Comparison of ENCODE assay signal across 9 cellular contexts in genomic region chr2:190843874-190844699, GRCh38. TPM values are rescaled to one million over a fixed set of nuclear protein-coding genes. Genes with fewer than 3 reads are reported as not detected.
DNase-seq lines count a peak whose midpoint lies in the region; ATAC-seq and TF ChIP-seq lines count a peak whose summit lies in the region.
"Had no signal": no experiment of that assay in that cellular context is flagged by ENCODE, and none has a peak within 500 bp of the region (broad histone marks: within the 10 kb centered on the region; RNA-seq: fewer than 3 reads in every experiment).

No MANE protein-coding gene starts in this region.

- H2AFZ ChIP-seq in OCI-LY3 (ENCODE audit: low read depth, low read length), result no peak overlapping the region

- DNase-seq in HFFc6 (peak; percentile 70), glomerular visceral epithelial cell (ENCODE audit: extremely low spot score) (peak; percentile 75), DMS114 treated with DMSO at 0.1 percent for 48 hours (lab: John Stamatoyannopoulos, UW; ENCODE audit: unreplicated experiment) (no peak), AG20443 (ENCODE audit: low spot score) (no peak), DMS153 (lab: John Stamatoyannopoulos, UW) (no peak), KG1 (lab: John Stamatoyannopoulos, UW) (no peak)

- H3K79me2 ChIP-seq in OCI-LY3 (ENCODE audit: low read length), result no peaks in the 10 kb centered on the region

- peaks cover 15% of the 10 kb centered on the region for H3K36me3 Mint-ChIP-seq in HFFc6 (ENCODE audit: low read depth)

- H3K27ac ChIP-seq in OCI-LY3 (ENCODE audit: low read length), result no peak overlapping the region
- H3K27ac ChIP-seq: HL-60 had no signal

- no peaks in the 10 kb centered on the region for H3K36me3 ChIP-seq in OCI-LY3 (replicated peaks; ENCODE audit: low read depth, low read length)

- peak overlapping the region; percentile 36 for H3K4me2 ChIP-seq in OCI-LY3 (ENCODE audit: low read length)

- H3K9me3 ChIP-seq in OCI-LY3 (ENCODE audit: insufficient read depth, low read length), result no peaks in the 10 kb centered on the region

- H3K4me3 Mint-ChIP-seq in HFFc6, result 0 out of 2 replicates have a peak overlapping the region, but pooled peaks have one; percentile 3

- H3K27me3 ChIP-seq in OCI-LY3 (ENCODE audit: low read depth, low read length), result no peaks in the 10 kb centered on the region

- H3K4me1 ChIP-seq in OCI-LY3 (ENCODE audit: low read length), result peaks cover 27% of the 10 kb centered on the region

- H3K9me3 Mint-ChIP-seq in HFFc6, result no peaks in the 10 kb centered on the region

- H3K27ac Mint-ChIP-seq in HFFc6, result peak overlapping the region; percentile 73

- no peak overlapping the region for H3K9ac ChIP-seq in OCI-LY3 (ENCODE audit: low read length)

- peak; percentile 86 for ATAC-seq in GM18508 (IDR thresholded peaks at IDR 0.05; ENCODE audit: insufficient read depth, unreplicated experiment)

- no peak overlapping the region for H3K4me3 ChIP-seq in OCI-LY3 (ENCODE audit: low read length)

- TF ChIP-seq CTCF in HFFc6 (IDR thresholded peaks at IDR 0.05) (no peak), OCI-LY3 (IDR thresholded peaks at IDR 0.05; ENCODE audit: low read depth, low read length) (no peak)

- H4K20me1 ChIP-seq in OCI-LY3 (ENCODE audit: insufficient read depth, low read length), result no peaks in the 10 kb centered on the region

- H3K27me3 Mint-ChIP-seq in HFFc6 (ENCODE audit: insufficient read depth), result no peaks in the 10 kb centered on the region

- H3K4me1 Mint-ChIP-seq in HFFc6 (ENCODE audit: low read depth), result peaks cover 38% of the 10 kb centered on the region

RNA-seq across cellular contexts. Expression of gene GLS, which starts 36.5 kb away (rescaled TPM):
- total RNA-seq in HFFc6 (2021; fragmentation: NEBNext Ultra II Directional; extraction: Animal tissue kit (Norgen Biotek cat#: 25700)), result 100 to 1,000 TPM; 191 to 431 (median 201) TPM

Comparison
In these comparisons a context has a peak if more than half of its experiments do, and no peak if none do; other contexts are left out.
1. DNase-seq: peak in HFFc6 (single experiment) and glomerular visceral epithelial cell (single experiment); none in DMS114 treated with DMSO at 0.1 percent for 48 hours (single experiment), AG20443 (single experiment), DMS153 (single experiment) and KG1 (single experiment).